ENCODE assay signal across 17 cellular contexts in the genomic region with DNA sequence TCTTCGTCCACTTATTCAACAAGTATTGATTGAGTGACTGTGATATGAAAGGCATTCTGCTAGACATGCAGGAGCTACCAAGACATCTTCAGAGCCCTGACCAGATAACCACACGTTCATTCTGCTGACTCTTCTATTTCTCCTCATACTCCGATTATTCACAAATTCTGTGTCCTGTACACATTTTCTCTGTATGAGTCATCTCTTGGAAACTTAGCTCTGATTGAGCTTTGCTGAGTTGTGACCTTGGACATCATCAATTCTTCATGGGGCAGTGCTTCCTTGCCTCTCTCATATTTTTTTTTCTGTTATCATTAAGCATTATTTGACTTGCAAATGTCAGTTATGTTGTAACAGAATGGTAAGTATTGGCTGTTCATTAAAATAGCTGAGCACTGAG.
"Had no signal": no experiment of that assay in that cellular context is flagged by ENCODE, and none has a peak within 500 bp of the region (broad histone marks: within the 10 kb centered on the region; RNA-seq: fewer than 3 reads in every experiment).

No MANE protein-coding gene starts in this region.

- DNase-seq: activated CD4-positive, alpha-beta T cell treated with anti-CD3 and anti-CD28 coated beads for 36 hours; activated CD8-positive, alpha-beta memory T cell treated with anti-CD3 and anti-CD28 coated beads, Interleukin-2, amount 50 U/mL, for 4 hours; activated CD8-positive, alpha-beta T cell treated with anti-CD3 and anti-CD28 coated beads for 36 hours; activated naive CD8-positive, alpha-beta T cell treated with anti-CD3 and anti-CD28 coated beads, Interleukin-2, amount 10 ng/mL, durations not matched to agents 7 days and 5 days; activated T-cell treated with anti-CD3 and anti-CD28 coated beads, Interleukin-2, amount 50 U/mL, for 72 hours; gastrocnemius medialis; lower lobe of right lung; naive thymus-derived CD4-positive, alpha-beta T cell; right cardiac atrium; stimulated activated naive CD4-positive, alpha-beta T cell; substantia nigra; T-cell; T1000; trophoblast cell had no signal

- H3K4me3 ChIP-seq: ascending aorta, cardiac muscle cell, gastrocnemius medialis, lower lobe of right lung had no signal

- H3K27me3 ChIP-seq: ascending aorta, cardiac muscle cell, gastrocnemius medialis had no signal

- H3K36me3 ChIP-seq: ascending aorta, cardiac muscle cell, gastrocnemius medialis, lower lobe of right lung had no signal

- H3K9me3 ChIP-seq: ascending aorta, gastrocnemius medialis, lower lobe of right lung had no signal

- H3K27ac ChIP-seq: ascending aorta, cardiac muscle cell, gastrocnemius medialis, lower lobe of right lung, VCaP had no signal

- ATAC-seq: activated CD4-positive, alpha-beta T cell treated with anti-CD3 and anti-CD28 coated beads for 36 hours; activated CD8-positive, alpha-beta T cell treated with anti-CD3 and anti-CD28 coated beads for 36 hours; activated T-cell treated with anti-CD3 and anti-CD28 coated beads, Interleukin-2, amount 50 U/mL, for 72 hours; gastrocnemius medialis; lower lobe of right lung; naive thymus-derived CD4-positive, alpha-beta T cell; right cardiac atrium; T-cell had no signal

- H3K4me1 ChIP-seq: ascending aorta, gastrocnemius medialis, lower lobe of right lung had no signal
